ENCODE assay signal across 3 cellular contexts in genomic region chr12:58548801-58549200, GRCh38.
"Had no signal": no experiment of that assay in that cellular context is flagged by ENCODE, and none has a peak within 500 bp of the region (broad histone marks: within the 10 kb centered on the region; RNA-seq: fewer than 3 reads in every experiment).

No MANE protein-coding gene starts in this region.

- DNase-seq: GDM1, GF-D8 had no signal

- ATAC-seq: GM12878 had no signal

- H3K4me3 ChIP-seq: GM12878 had no signal
